In the genomic region with DNA sequence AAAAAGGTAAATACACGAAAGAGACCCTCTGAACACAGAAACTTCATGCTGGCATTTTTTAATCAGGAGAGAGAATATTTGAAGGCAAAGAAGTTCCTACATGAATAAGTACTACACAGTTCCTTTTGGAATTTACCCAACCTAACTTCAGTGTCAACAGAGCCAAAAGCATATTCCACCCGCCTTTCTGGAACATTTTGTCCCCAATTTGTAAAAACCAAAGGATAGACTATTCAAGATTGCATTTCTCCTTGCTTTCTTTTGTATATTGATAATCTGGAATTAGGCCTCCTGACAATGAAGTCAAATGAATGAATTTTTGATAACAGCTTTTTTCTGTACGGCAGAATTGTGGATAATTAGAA, we compare ENCODE assay signal across 15 cellular contexts. TPM values are rescaled to one million over a fixed set of nuclear protein-coding genes. Genes with fewer than 3 reads are reported as not detected.
DNase-seq lines count a peak whose midpoint lies in the region; ATAC-seq and TF ChIP-seq lines count a peak whose summit lies in the region.
"Had no signal": no experiment of that assay in that cellular context is flagged by ENCODE, and none has a peak within 500 bp of the region (broad histone marks: within the 10 kb centered on the region; RNA-seq: fewer than 3 reads in every experiment).

No MANE protein-coding gene starts in this region.

- TF ChIP-seq EP300 in gastroesophageal sphincter (IDR thresholded peaks at IDR 0.05) (no peak), transverse colon (IDR thresholded peaks at IDR 0.05; ENCODE audit: low read depth) (no peak)

- intact Hi-C loops in breast epithelium (cut with DNase I; ENCODE audit: low total_unique reads) = no loop called here
- intact Hi-C loops in transverse colon (cut with DNase I; ENCODE audit: low total_unique reads) = no loop called here

- H3K4me1 Mint-ChIP-seq in neural progenitor cell = peaks cover 38% of the 10 kb centered on the region
- H3K4me1 Mint-ChIP-seq in activated naive CD8-positive, alpha-beta T cell treated with anti-CD3 and anti-CD28 coated beads, Interleukin-2, amount 50 U/mL, for 24 hours = no peaks in the 10 kb centered on the region
- H3K4me1 Mint-ChIP-seq: activated CD4-positive, alpha-beta memory T cell treated with anti-CD3 and anti-CD28 coated beads, Interleukin-2, amount 10 ng/mL, durations not matched to agents 7 days and 5 days; stimulated activated memory B cell treated with anti-CD40 and anti-IgM and Interleukin-4, amounts not matched to agents 10 μg/mL and 1 μg/mL and 100 μg/mL, for 72 hours had no signal

- H3K36me3 Mint-ChIP-seq in neural progenitor cell = peaks cover 9% of the 10 kb centered on the region
- H3K36me3 Mint-ChIP-seq in activated naive CD8-positive, alpha-beta T cell treated with anti-CD3 and anti-CD28 coated beads, Interleukin-2, amount 50 U/mL, for 24 hours (ENCODE audit: low read depth) = no peaks in the 10 kb centered on the region

- no peak overlapping the region for H3K9ac ChIP-seq in neural progenitor cell

- H3K27me3 ChIP-seq in breast epithelium = no peaks in the 10 kb centered on the region
- H3K27me3 ChIP-seq in gastroesophageal sphincter = no peaks in the 10 kb centered on the region
- no peaks in the 10 kb centered on the region for H3K27me3 ChIP-seq in neural progenitor cell
- H3K27me3 ChIP-seq in transverse colon = no peaks in the 10 kb centered on the region

- H3K9me3 Mint-ChIP-seq in neural progenitor cell = no peaks in the 10 kb centered on the region
- no peaks in the 10 kb centered on the region for H3K9me3 Mint-ChIP-seq in activated naive CD8-positive, alpha-beta T cell treated with anti-CD3 and anti-CD28 coated beads, Interleukin-2, amount 50 U/mL, for 24 hours
- H3K9me3 Mint-ChIP-seq: activated CD4-positive, alpha-beta memory T cell treated with anti-CD3 and anti-CD28 coated beads, Interleukin-2, amount 10 ng/mL, durations not matched to agents 7 days and 5 days; stimulated activated memory B cell treated with anti-CD40 and anti-IgM and Interleukin-4, amounts not matched to agents 10 μg/mL and 1 μg/mL and 100 μg/mL, for 72 hours had no signal

- peak overlapping the region; percentile 99 for H3K27ac Mint-ChIP-seq in neural progenitor cell
- H3K27ac Mint-ChIP-seq in activated naive CD8-positive, alpha-beta T cell treated with anti-CD3 and anti-CD28 coated beads, Interleukin-2, amount 50 U/mL, for 24 hours = no peak overlapping the region
- H3K27ac Mint-ChIP-seq: activated CD4-positive, alpha-beta memory T cell treated with anti-CD3 and anti-CD28 coated beads, Interleukin-2, amount 10 ng/mL, durations not matched to agents 7 days and 5 days; activated naive CD8-positive, alpha-beta T cell; stimulated activated memory B cell treated with anti-CD40 and anti-IgM and Interleukin-4, amounts not matched to agents 10 μg/mL and 1 μg/mL and 100 μg/mL, for 72 hours had no signal

- H4K20me1 ChIP-seq in neural progenitor cell (ENCODE audit: low read depth) = no peaks in the 10 kb centered on the region

- no peak overlapping the region for H3K4me3 ChIP-seq in breast epithelium
- no peak overlapping the region for H3K4me3 ChIP-seq in gastroesophageal sphincter
- peak overlapping the region; percentile 33 for H3K4me3 ChIP-seq in neural progenitor cell
- H3K4me3 ChIP-seq in transverse colon = no peak overlapping the region
- H3K4me3 ChIP-seq: psoas muscle had no signal

- ATAC-seq in gastroesophageal sphincter (peak; percentile 89), HG03457 (IDR thresholded peaks at IDR 0.05; ENCODE audit: unreplicated experiment) (no peak)
- ATAC-seq in activated naive CD8-positive, alpha-beta T cell treated with anti-CD3 and anti-CD28 coated beads, Interleukin-2, amount 50 U/mL, for 24 hours = no peak
- ATAC-seq: stimulated activated memory B cell treated with anti-CD40 and anti-IgM and Interleukin-4, amounts not matched to agents 10 μg/mL and 1 μg/mL and 100 μg/mL, for 72 hours had no signal

- WGBS in gastroesophageal sphincter (ENCODE audit: low coverage in 1 of 2), 2 donors = 35 to 41% methylated on average over 3 of the region's 3 CpGs
- 77 to 84% methylated on average over 2 to 3 of the region's 3 CpGs for WGBS in transverse colon (ENCODE audit: low coverage in 1 of 2), 2 donors

- H2AFZ ChIP-seq in neural progenitor cell (replicated peaks) = no peak overlapping the region

- in situ Hi-C loops in transverse colon (cut with MboI; ENCODE audit: low pct_ligation_motif_present in 1 of 4, low pct_unique_long_range_greater_than_20kb in 1 of 4, low sequenced_read_pairs in 3 of 4) = no loop called here

- peak overlapping the region; percentile 83 to 87 for H3K27ac ChIP-seq in breast epithelium
- H3K27ac ChIP-seq in gastroesophageal sphincter = peak overlapping the region; percentile 72 to 90 (median 82)
- H3K27ac ChIP-seq in neural progenitor cell = peak overlapping the region; percentile 69
- H3K27ac ChIP-seq in transverse colon = peak overlapping the region in 3 of 4 donors; percentile 12 to 58 (median 49)
- H3K27ac ChIP-seq: psoas muscle, VCaP had no signal

- peak overlapping the region; percentile 69 for H3K4me2 ChIP-seq in neural progenitor cell

- DNase-seq in breast epithelium (ENCODE audit: low spot score in 2 of 2) = no peak
- no peak for DNase-seq in neural progenitor cell (ENCODE audit: low spot score)
- DNase-seq in transverse colon = no peak
- no peak for DNase-seq in T1000 (lab: John Stamatoyannopoulos, UW)
- no peak for DNase-seq in activated naive CD8-positive, alpha-beta T cell treated with anti-CD3 and anti-CD28 coated beads, Interleukin-2, amount 50 U/mL, for 24 hours
- DNase-seq: activated CD4-positive, alpha-beta memory T cell treated with anti-CD3 and anti-CD28 coated beads, Interleukin-2, amount 10 ng/mL, durations not matched to agents 7 days and 5 days; activated T-cell treated with anti-CD3 and anti-CD28 coated beads, Interleukin-2, amount 50 U/mL, for 48 hours; effector memory CD4-positive, alpha-beta T cell; T-helper 1 cell had no signal

- TF ChIP-seq CTCF in breast epithelium (IDR thresholded peaks at IDR 0.05) (no peak), gastroesophageal sphincter (IDR thresholded peaks at IDR 0.05) (no peak), neural progenitor cell (IDR thresholded peaks at IDR 0.05) (no peak), transverse colon (IDR thresholded peaks at IDR 0.05) (no peak)

- no peaks in the 10 kb centered on the region for H3K36me3 ChIP-seq in breast epithelium
- H3K36me3 ChIP-seq in gastroesophageal sphincter = peaks cover 0 to 26% of the 10 kb centered on the region in 2 donors
- no peaks in the 10 kb centered on the region for H3K36me3 ChIP-seq in neural progenitor cell
- peaks cover 0 to 4% (median 0%) of the 10 kb centered on the region in 4 donors for H3K36me3 ChIP-seq in transverse colon

- H3K4me3 Mint-ChIP-seq in neural progenitor cell = peak overlapping the region; percentile 61
- H3K4me3 Mint-ChIP-seq in activated naive CD8-positive, alpha-beta T cell treated with anti-CD3 and anti-CD28 coated beads, Interleukin-2, amount 50 U/mL, for 24 hours = no peak overlapping the region
- H3K4me3 Mint-ChIP-seq: activated CD4-positive, alpha-beta memory T cell treated with anti-CD3 and anti-CD28 coated beads, Interleukin-2, amount 10 ng/mL, durations not matched to agents 7 days and 5 days; activated naive CD8-positive, alpha-beta T cell; stimulated activated memory B cell treated with anti-CD40 and anti-IgM and Interleukin-4, amounts not matched to agents 10 μg/mL and 1 μg/mL and 100 μg/mL, for 72 hours had no signal

- peaks cover 2% of the 10 kb centered on the region for H3K27me3 Mint-ChIP-seq in neural progenitor cell (ENCODE audit: insufficient read depth, low read depth)
- no peaks in the 10 kb centered on the region for H3K27me3 Mint-ChIP-seq in activated naive CD8-positive, alpha-beta T cell treated with anti-CD3 and anti-CD28 coated beads, Interleukin-2, amount 50 U/mL, for 24 hours
- H3K27me3 Mint-ChIP-seq: activated naive CD8-positive, alpha-beta T cell; stimulated activated memory B cell treated with anti-CD40 and anti-IgM and Interleukin-4, amounts not matched to agents 10 μg/mL and 1 μg/mL and 100 μg/mL, for 72 hours had no signal

- no peaks in the 10 kb centered on the region for H3K79me2 ChIP-seq in neural progenitor cell (ENCODE audit: low read depth)

- TF ChIP-seq POLR2A in breast epithelium (IDR thresholded peaks at IDR 0.05) (no peak), gastroesophageal sphincter (IDR thresholded peaks at IDR 0.05) (no peak), transverse colon (IDR thresholded peaks at IDR 0.05) (no peak)

- no peaks in the 10 kb centered on the region for H3K9me3 ChIP-seq in breast epithelium
- no peaks in the 10 kb centered on the region for H3K9me3 ChIP-seq in gastroesophageal sphincter
- no peaks in the 10 kb centered on the region for H3K9me3 ChIP-seq in neural progenitor cell (ENCODE audit: low read depth)
- H3K9me3 ChIP-seq in transverse colon = no peaks in the 10 kb centered on the region
- H3K9me3 ChIP-seq: psoas muscle had no signal

- peaks cover 32% of the 10 kb centered on the region for H3F3A ChIP-seq in neural progenitor cell (ENCODE audit: low read depth)

- H3K4me1 ChIP-seq in breast epithelium (no peaks in the 10 kb centered on the region), gastroesophageal sphincter (peaks cover 4 to 28% (median 10%) of the 10 kb centered on the region in 3 donors), neural progenitor cell (peaks cover 34% of the 10 kb centered on the region), transverse colon (no peaks in the 10 kb centered on the region)
- H3K4me1 ChIP-seq: psoas muscle had no signal

RNA-seq across cellular contexts. Expression of gene TRAF1, which starts 39.4 kb away (rescaled TPM):
- total RNA-seq in breast epithelium (1 to 10 TPM; 4.9 to 8.6 (median 7.3) TPM), gastroesophageal sphincter (10 to 100 TPM in 1 of 4 donors, 1 to 10 TPM in 3; 1.2 to 14.3 (median 7.1) TPM), neural progenitor cell (ENCODE audit: low replicate concordance) (3.2 and 4.5 TPM in 2 replicates), transverse colon (1 to 10 TPM; 2.2 to 7.2 (median 4.3) TPM)
